ENCODE assay signal across 9 cellular contexts in genomic region chr18:30970201-30970816, GRCh38.
DNase-seq lines count a peak whose midpoint lies in the region; ATAC-seq and FAIRE-seq lines count a peak whose summit lies in the region.
"Had no signal": no experiment of that assay in that cellular context is flagged by ENCODE, and none has a peak within 500 bp of the region (broad histone marks: within the 10 kb centered on the region; RNA-seq: fewer than 3 reads in every experiment).

No MANE protein-coding gene starts in this region.

- H3K4me1 Mint-ChIP-seq in stimulated activated naive CD8-positive, alpha-beta T cell treated with anti-CD3 and anti-CD28 coated beads, Interleukin-15, amount 100 ng/mL, for 72 hours = no peaks in the 10 kb centered on the region
- H3K4me1 Mint-ChIP-seq: central memory CD8-positive, alpha-beta T cell had no signal

- ATAC-seq in stimulated activated naive CD8-positive, alpha-beta T cell treated with anti-CD3 and anti-CD28 coated beads, Interleukin-15, amount 100 ng/mL, for 72 hours = no peak
- ATAC-seq in GM18498 (IDR thresholded peaks at IDR 0.05; ENCODE audit: unreplicated experiment) = no peak
- ATAC-seq in HG02642 (IDR thresholded peaks at IDR 0.05; ENCODE audit: poor library complexity, unreplicated experiment) = no peak

- DNase-seq in DMS114 treated with DMSO at 0.1 percent for 48 hours (lab: John Stamatoyannopoulos, UW; ENCODE audit: unreplicated experiment) = peak; percentile 9
- peak; percentile 26 for DNase-seq in M059J (ENCODE audit: low read depth)
- peak; percentile 7 to 43 for DNase-seq in SW 1271 (lab: John Stamatoyannopoulos, UW)
- peak; percentile 47 for DNase-seq in kidney glomerular epithelial cell (lab: John Stamatoyannopoulos, UW)
- no peak for DNase-seq in stimulated activated naive CD8-positive, alpha-beta T cell treated with anti-CD3 and anti-CD28 coated beads, Interleukin-15, amount 100 ng/mL, for 72 hours
- no peak for DNase-seq in frontal cortex (ENCODE audit: low spot score in 2 of 2)

- no peak for FAIRE-seq in frontal cortex (lab: Jason Lieb, UNC)

- no peak overlapping the region for H3K27ac Mint-ChIP-seq in stimulated activated naive CD8-positive, alpha-beta T cell treated with anti-CD3 and anti-CD28 coated beads, Interleukin-15, amount 100 ng/mL, for 72 hours

- H3K9me3 Mint-ChIP-seq in stimulated activated naive CD8-positive, alpha-beta T cell treated with anti-CD3 and anti-CD28 coated beads, Interleukin-15, amount 100 ng/mL, for 72 hours = no peaks in the 10 kb centered on the region
- H3K9me3 Mint-ChIP-seq: central memory CD8-positive, alpha-beta T cell had no signal

- H3K4me3 Mint-ChIP-seq in stimulated activated naive CD8-positive, alpha-beta T cell treated with anti-CD3 and anti-CD28 coated beads, Interleukin-15, amount 100 ng/mL, for 72 hours = no peak overlapping the region
- H3K4me3 Mint-ChIP-seq: central memory CD8-positive, alpha-beta T cell had no signal

- H3K27me3 Mint-ChIP-seq in stimulated activated naive CD8-positive, alpha-beta T cell treated with anti-CD3 and anti-CD28 coated beads, Interleukin-15, amount 100 ng/mL, for 72 hours = no peaks in the 10 kb centered on the region
- H3K27me3 Mint-ChIP-seq: central memory CD8-positive, alpha-beta T cell had no signal

Comparison
In these comparisons a context has a peak if more than half of its experiments do, and no peak if none do; other contexts are left out.
1. DNase-seq: peak in DMS114 treated with DMSO at 0.1 percent for 48 hours (single experiment), M059J (single experiment), SW 1271 (2 of 2) and kidney glomerular epithelial cell (single experiment); none in stimulated activated naive CD8-positive, alpha-beta T cell treated with anti-CD3 and anti-CD28 coated beads, Interleukin-15, amount 100 ng/mL, for 72 hours (0 of 2) and frontal cortex (0 of 2).